In the genomic region with DNA sequence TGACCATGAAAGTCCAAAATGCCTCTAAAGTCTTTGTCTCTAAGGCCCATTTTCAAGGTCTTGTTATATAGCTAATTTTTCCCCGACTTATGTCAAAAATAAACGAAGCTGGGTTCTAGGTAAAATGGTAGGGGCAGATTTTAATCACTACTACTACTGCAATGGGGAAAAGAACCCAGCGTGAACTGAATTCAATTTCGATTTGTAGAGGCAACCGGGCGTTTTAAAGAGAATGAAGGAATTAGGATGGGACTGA, we compare ENCODE assay signal across 8 cellular contexts. TPM values are rescaled to one million over a fixed set of nuclear protein-coding genes. Genes with fewer than 3 reads are reported as not detected.
DNase-seq lines count a peak whose midpoint lies in the region; ATAC-seq, FAIRE-seq and TF ChIP-seq lines count a peak whose summit lies in the region.

No MANE protein-coding gene starts in this region.

- H3K9me3 ChIP-seq in K562 (replicated peaks; ENCODE audit: control insufficient read depth, insufficient read depth, low read depth, low read length): no peaks in the 10 kb centered on the region
- H3K9me3 ChIP-seq in lower lobe of right lung: no peaks in the 10 kb centered on the region
- H3K9me3 ChIP-seq in tibial artery: no peaks in the 10 kb centered on the region

- ATAC-seq in activated T-cell treated with anti-CD3 and anti-CD28 coated beads, Interleukin-2, amount 50 U/mL, for 72 hours (replicated peaks in 1 of 2): no peak
- no peak for ATAC-seq in K562
- no peak for ATAC-seq in lower lobe of right lung
- no peak for ATAC-seq in GM21576 (IDR thresholded peaks at IDR 0.05; ENCODE audit: unreplicated experiment)

- no peaks in the 10 kb centered on the region for H3K9me3 Mint-ChIP-seq in activated T-cell treated with anti-CD3 and anti-CD28 coated beads, Interleukin-2, amount 50 U/mL, for 72 hours

- peak overlapping the region; percentile 96 to 100; a peak in 3 of 4 replicates for H3K9ac ChIP-seq in K562 (ENCODE audit: insufficient read depth in 1 of 2, low read depth in 2 of 2, low read length in 2 of 2)

- H3K27ac ChIP-seq in K562 (ENCODE audit: extremely low read depth, low read depth, low read length): peak overlapping the region; percentile 87
- peak overlapping the region; percentile 93 for H3K27ac ChIP-seq in lower lobe of right lung
- H3K27ac ChIP-seq in tibial artery: peak overlapping the region; percentile 97

- H3K36me3 ChIP-seq in K562 (ENCODE audit: control insufficient read depth, insufficient read depth, low read length): peaks cover 36% of the 10 kb centered on the region
- H3K36me3 ChIP-seq in lower lobe of right lung: no peaks in the 10 kb centered on the region
- no peaks in the 10 kb centered on the region for H3K36me3 ChIP-seq in tibial artery

- H3K4me3 Mint-ChIP-seq in activated T-cell treated with anti-CD3 and anti-CD28 coated beads, Interleukin-2, amount 50 U/mL, for 72 hours: peak overlapping the region; percentile 95 to 99

- no peaks in the 10 kb centered on the region for H3K9me1 ChIP-seq in K562 (ENCODE audit: control insufficient read depth, insufficient read depth, low read length)

- peaks cover 5% of the 10 kb centered on the region; the same call in 1 of the 2 replicates for H4K20me1 ChIP-seq in K562 (replicated peaks; ENCODE audit: control insufficient read depth, insufficient read depth, low read length)

- WGBS in K562 (ENCODE audit: insufficient coverage, low coverage, missing lambda C conversion rate): 0% methylated on average over 6 of the region's 6 CpGs

- H3K4me3 ChIP-seq in K562 (peak overlapping the region; percentile 66), lower lobe of right lung (peak overlapping the region; percentile 74), tibial artery (peak overlapping the region; percentile 72 to 90)

- no peaks in the 10 kb centered on the region for H3K27me3 ChIP-seq in K562 (ENCODE audit: control insufficient read depth in 2 of 2, insufficient read depth in 2 of 2, low read length in 2 of 2)
- H3K27me3 ChIP-seq in lower lobe of right lung (ENCODE audit: low read depth): no peaks in the 10 kb centered on the region
- no peaks in the 10 kb centered on the region for H3K27me3 ChIP-seq in tibial artery

- peaks cover 45% of the 10 kb centered on the region for H3K79me2 ChIP-seq in K562 (ENCODE audit: control insufficient read depth, insufficient read depth, low read length)

- CTCF ChIA-PET in K562 (lab: Yijun Ruan, JAX; ENCODE audit: low intra/inter-chr PET ratio): interaction anchor here (1.2 kb wide), 1 partner anchor 316 kb away, joined by 11 read pairs; no protein-coding TSS in a partner anchor

- peak overlapping the region; percentile 99 for H3K27ac Mint-ChIP-seq in activated T-cell treated with anti-CD3 and anti-CD28 coated beads, Interleukin-2, amount 50 U/mL, for 72 hours

- intact Hi-C loops in K562 (cut with micrococcal nuclease): loop anchor here (1.0 to 5.0 kb wide), 2 partner anchors 237 to 330 kb away; partner anchors contain the start of gene FH
- intact Hi-C loops in lower lobe of right lung (cut with DNase I): no loop called here
- intact Hi-C loops in tibial artery (cut with DNase I; ENCODE audit: low total_unique reads): loop anchor here (5.0 kb wide), 1 partner anchor 320 kb away; no protein-coding TSS in a partner anchor

- peaks cover 6% of the 10 kb centered on the region for H3K27me3 Mint-ChIP-seq in activated T-cell treated with anti-CD3 and anti-CD28 coated beads, Interleukin-2, amount 50 U/mL, for 72 hours (ENCODE audit: low read depth)

- no peak for FAIRE-seq in K562 (lab: Jason Lieb, UNC)

- TF ChIP-seq RAD21 in K562 (CRISPR knock-in tag; conservative IDR thresholded peaks at IDR 0.05 in 1 of 2, IDR thresholded peaks at IDR 0.05 in 1 of 2): no peak

- BruUV-seq in K562 (replicated peaks; lab: Mats Ljungman, UMichigan): no TSS peak

- TF ChIP-seq POLR2A in K562 (conservative IDR thresholded peaks at IDR 0.05): no peak

- TF ChIP-seq CTCF in K562 (IDR thresholded peaks at IDR 0.05 in 2 of 3, conservative IDR thresholded peaks at IDR 0.05 in 1 of 3; ENCODE audit: insufficient read depth in 2 of 3, low read depth in 1 of 3, low read length in 3 of 3) (no peak), lower lobe of right lung (IDR thresholded peaks at IDR 0.05) (no peak), tibial artery (IDR thresholded peaks at IDR 0.05) (no peak)

- H3K4me2 ChIP-seq in K562 (ENCODE audit: insufficient read depth, low read length): peak overlapping the region; percentile 94

- peaks cover 11 to 16% of the 10 kb centered on the region in 2 donors for H3K36me3 Mint-ChIP-seq in activated T-cell treated with anti-CD3 and anti-CD28 coated beads, Interleukin-2, amount 50 U/mL, for 72 hours (ENCODE audit: insufficient read depth in 2 of 2)

- POLR2A ChIA-PET in K562 (lab: Yijun Ruan, JAX): interaction anchor here (0.6 to 2.1 kb wide), 11 partner anchors 8 to 1898 kb away, joined by 3 to 7 read pairs (median 4); partner anchors contain the start of gene FH

- H3K4me1 ChIP-seq in K562 (replicated peaks in 1 of 2; ENCODE audit: control insufficient read depth in 2 of 2, insufficient read depth in 2 of 2, low read length in 2 of 2): peaks cover 8 to 18% of the 10 kb centered on the region in 2 experiments; a peak in 3 of 5 replicates
- peaks cover 10% of the 10 kb centered on the region for H3K4me1 ChIP-seq in lower lobe of right lung
- peaks cover 0 to 10% (median 6%) of the 10 kb centered on the region in 4 donors for H3K4me1 ChIP-seq in tibial artery

- peak overlapping the region; percentile 99 for H2AFZ ChIP-seq in K562 (ENCODE audit: low read depth, low read length)

- H3K4me1 Mint-ChIP-seq in activated T-cell treated with anti-CD3 and anti-CD28 coated beads, Interleukin-2, amount 50 U/mL, for 72 hours (ENCODE audit: low read depth): peaks cover 26% of the 10 kb centered on the region

- DNase-seq in activated T-cell treated with anti-CD3 and anti-CD28 coated beads, Interleukin-2, amount 50 U/mL, for 72 hours: no peak
- no peak for DNase-seq in activated T-cell treated with anti-CD3 and anti-CD28 coated beads, Interleukin-2, amount 50 U/mL, for 1 hour
- DNase-seq in K562 (ENCODE audit: extremely low read depth in 1 of 4, low spot score in 3 of 4) (no peak), lower lobe of right lung (no peak), tibial artery (no peak), midbrain (lab: John Stamatoyannopoulos, UW) (no peak), GM03348 (ENCODE audit: low spot score) (no peak)

- no peak for TF ChIP-seq EP300 in K562 (IDR thresholded peaks at IDR 0.05; ENCODE audit: low read length)

- in situ Hi-C loops in K562 (cut with MboI): no loop called here

TF ChIP-seq in K562, 482 proteins besides CTCF, POLR2A, EP300 and RAD21 (continues in another document):
- TF ChIP-seq ZFPM2 (CRISPR knock-in tag; IDR thresholded peaks at IDR 0.05): no peak
- TF ChIP-seq LEF1 (IDR thresholded peaks at IDR 0.05): peak; percentile 46; the same call in 1 of the 2 replicates
- TF ChIP-seq ETV6 (IDR thresholded peaks at IDR 0.05; ENCODE audit: borderline replicate concordance in 1 of 2, low read depth in 2 of 2, low read length in 1 of 2): 0 out of 4 replicates have a peak, but pooled peaks of 1 of the 2 experiments have one; percentile 38
- TF ChIP-seq ETV6 (CRISPR knock-in tag; IDR thresholded peaks at IDR 0.05; ENCODE audit: borderline replicate concordance): no peak
- peak; percentile 65; the same call in 1 of the 2 replicates for TF ChIP-seq DMBX1 (CRISPR knock-in tag; IDR thresholded peaks at IDR 0.05; ENCODE audit: borderline replicate concordance)
- 0 out of 2 replicates have a peak, but pooled peaks have one; percentile 6 for TF ChIP-seq ZNF41 (CRISPR knock-in tag; conservative IDR thresholded peaks at IDR 0.05)
- TF ChIP-seq KLF6 (CRISPR knock-in tag; IDR thresholded peaks at IDR 0.05; ENCODE audit: borderline replicate concordance): peak; percentile 29; the same call in 1 of the 2 replicates
- 0 out of 2 replicates have a peak, but pooled peaks have one; percentile 7 for TF ChIP-seq HOMEZ (CRISPR knock-in tag; IDR thresholded peaks at IDR 0.05)
- TF ChIP-seq KDM1A (IDR thresholded peaks at IDR 0.05): 0 out of 4 replicates have a peak, but pooled peaks of 1 of the 2 experiments have one; percentile 18
- TF ChIP-seq HDAC1 (IDR thresholded peaks at IDR 0.05): peak in 1 of 2 experiments; percentile 51; a peak in 1 of 4 replicates
- 0 out of 2 replicates have a peak, but pooled peaks have one; percentile 41 for TF ChIP-seq HMG20A (CRISPR knock-in tag; conservative IDR thresholded peaks at IDR 0.05)

RNA-seq across cellular contexts. Expression of gene EXO1, which starts 0.5 kb away (rescaled TPM):
- 10 to 100 TPM; 42.1 to 56.2 TPM for total RNA-seq in activated T-cell treated with anti-CD3 and anti-CD28 coated beads, Interleukin-2, amount 50 U/mL, for 72 hours
- 64.7 and 140 TPM in 2 replicates for total RNA-seq in K562 (2011; cell fraction: chromatin; rRNA removed; ENCODE audit: low replicate concordance)
- 34.7 and 43.2 TPM in 2 replicates for total RNA-seq in K562 (2011; cell fraction: nucleolus; rRNA removed)
- total RNA-seq in K562 (2011; cell fraction: nucleoplasm; rRNA removed): 35.2 and 47.5 TPM in 2 replicates
- total RNA-seq in K562 (2014; rRNA removed) (79.6 and 95.1 TPM in 2 replicates), K562 (2014; rRNA removed; fragmentation: Illumina TruSeq; extraction: Trizol) (125 and 135 TPM in 2 replicates), K562 (2015; rRNA removed; fragmentation: Illumina TruSeq; extraction: Trizol) (101 and 108 TPM in 2 replicates), K562 (2021) (101 and 107 TPM in 2 replicates), lower lobe of right lung (1.4 TPM)
- polyA plus RNA-seq in K562 (2011; rRNA removed) (54.6 and 65.9 TPM in 2 replicates), K562 (2014; fragmentation: Illumina TruSeq; extraction: Trizol) (105 and 116 TPM in 2 replicates), K562 (2014; fragmentation: Nextera tagmentation; extraction: Ambion mirVana) (10 to 100 TPM; 36.0 to 83.9 TPM), K562 (2014; rRNA removed) (69.5 and 71.9 TPM in 2 replicates)
- 17.0 and 30.4 TPM in 2 replicates for polyA plus RNA-seq in K562 (2011; cell fraction: cytosol; rRNA removed)
- polyA plus RNA-seq in K562 (2011; cell fraction: nucleus; rRNA removed): 31.9 and 42.5 TPM in 2 replicates
- 36.8 and 61.1 TPM in 2 replicates for polyA plus RNA-seq in K562 (2012)
- polyA minus RNA-seq in K562 (2011; rRNA and poly(A)+ RNA removed): 154 and 157 TPM in 2 replicates
- 48.3 and 58.5 TPM in 2 replicates for polyA minus RNA-seq in K562 (2011; cell fraction: cytosol; rRNA and poly(A)+ RNA removed)
- 39.0 and 66.5 TPM in 2 replicates for polyA minus RNA-seq in K562 (2011; cell fraction: nucleus; rRNA and poly(A)+ RNA removed)

Comparison
In these comparisons a context has a peak if more than half of its experiments do, and no peak if none do; other contexts are left out.
1. RNA of gene EXO1, which starts 0.5 kb away (total RNA-seq): 34.7 to 140 TPM in K562 and 42.1 to 56.2 TPM in activated T-cell treated with anti-CD3 and anti-CD28 coated beads, Interleukin-2, amount 50 U/mL, for 72 hours; 1.4 TPM in lower lobe of right lung (single experiment); every median in the first group is over 10 times any median in the second.
2. Peak in every context shown above with its lines, with median percentiles within 50 percentile points of each other: H3K27ac ChIP-seq and H3K4me3 ChIP-seq.